In the genomic region with DNA sequence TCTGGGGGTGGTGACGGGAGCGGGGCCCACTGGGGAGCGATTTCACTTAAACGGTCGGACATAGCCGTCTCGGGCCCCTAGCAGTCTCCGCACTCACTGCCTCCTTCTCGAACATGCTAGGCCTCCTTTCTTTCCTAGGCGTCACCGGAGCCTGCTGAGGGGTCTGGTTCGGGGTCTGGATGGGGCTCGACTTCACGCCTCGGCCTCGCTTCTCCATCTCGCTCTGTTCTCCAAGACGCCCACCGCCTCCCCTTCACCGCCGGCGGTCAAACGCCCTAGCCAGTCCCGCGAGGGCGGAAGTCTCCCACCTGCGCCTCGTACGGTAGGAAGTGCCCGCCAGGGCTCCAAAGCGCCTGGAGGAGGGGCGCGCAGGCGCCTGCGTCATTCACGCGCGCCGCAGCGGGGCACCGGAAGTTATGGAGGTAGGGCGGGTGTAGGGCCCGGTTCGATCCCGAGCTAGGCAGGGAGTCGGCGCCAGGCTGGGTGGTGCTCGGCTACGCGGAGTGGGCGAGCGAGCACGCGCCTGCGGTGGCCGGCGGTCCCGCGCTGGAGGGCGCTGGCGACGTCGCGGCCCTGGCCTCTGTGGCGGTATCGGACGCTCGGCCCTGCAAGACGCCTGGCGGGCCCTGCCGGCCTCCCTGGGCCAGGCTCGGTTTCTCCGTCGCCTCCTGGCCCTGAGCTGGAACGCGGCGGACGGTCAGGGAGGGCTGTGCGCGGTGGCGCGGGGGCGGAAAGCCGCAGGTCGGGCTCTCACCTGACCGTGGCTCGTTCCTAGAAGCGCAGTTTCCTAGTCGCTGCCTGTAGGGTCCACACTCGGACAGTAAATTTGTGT, we compare ENCODE assay signal across 8 cellular contexts. TPM values are rescaled to one million over a fixed set of nuclear protein-coding genes. Genes with fewer than 3 reads are reported as not detected.
A peak's percentile ranks its signal among the peaks of the same experiment; 100 is the strongest.
DNase-seq lines count a peak whose midpoint lies in the region; ATAC-seq, FAIRE-seq and TF ChIP-seq lines count a peak whose summit lies in the region.

A gene with protein sequence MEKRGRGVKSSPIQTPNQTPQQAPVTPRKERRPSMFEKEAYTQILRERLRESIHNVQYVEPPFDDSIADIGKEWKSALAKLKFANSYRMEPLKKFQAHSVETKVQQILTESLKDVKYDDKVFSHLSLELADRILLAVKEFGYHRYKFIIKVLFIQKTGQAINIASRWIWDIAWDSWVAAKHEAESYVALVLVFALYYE (minus strand): TSS at position 331 of the 832 bp plus-strand sequence. CDS start 114 bp downstream, at position 217.
A gene (plus strand): TSS at position 381 of the 832 bp plus-strand sequence. CDS start 36 bp downstream, at position 417.

- H3K4me1 ChIP-seq in adipocyte (ENCODE audit: control insufficient read depth, insufficient read depth, low read length) (peaks cover 20% of the 10 kb centered on the region), heart left ventricle (peaks cover 0 to 29% (median 17%) of the 10 kb centered on the region in 12 donors)

- 0 out of 2 replicates have a peak, but pooled peaks cover 5% of the 10 kb centered on the region for H3K36me3 ChIP-seq in SU-DHL-6 (ENCODE audit: low read length)
- peaks cover under 1% of the 10 kb centered on the region for H3K36me3 ChIP-seq in adipocyte (ENCODE audit: control insufficient read depth, insufficient read depth, low read length, severe bottlenecking)
- H3K36me3 ChIP-seq in heart left ventricle = peaks cover 0 to 15% (median 2%) of the 10 kb centered on the region in 9 donors

- H3K9me3 ChIP-seq in SU-DHL-6 (ENCODE audit: insufficient read depth, low read length) = no peaks in the 10 kb centered on the region
- no peaks in the 10 kb centered on the region for H3K9me3 ChIP-seq in adipocyte (ENCODE audit: control insufficient read depth, low read length)
- H3K9me3 ChIP-seq in heart left ventricle = peaks cover 0 to 9% (median 0%) of the 10 kb centered on the region in 12 donors

- H3K9me2 ChIP-seq in SU-DHL-6 (replicated peaks; ENCODE audit: insufficient read depth, low read length) = no peaks in the 10 kb centered on the region

- H3K9me3 Mint-ChIP-seq in type B pancreatic cell = no peaks in the 10 kb centered on the region

- DNase-seq in GM12891 (ENCODE audit: insufficient read length, low spot score) (peak; percentile 85), NCI-H1417 (lab: John Stamatoyannopoulos, UW) (peak; percentile 95 to 99 (median 99)), adipocyte (ENCODE audit: low read depth) (peak; percentile 97), heart left ventricle (peak; percentile 92 to 96 (median 94)), pons (ENCODE audit: low spot score) (peak; percentile 91), type B pancreatic cell (ENCODE audit: extremely low spot score, unreplicated experiment) (peak; percentile 97)

- peak; percentile 98 for FAIRE-seq in GM12891 (lab: Jason Lieb, UNC)

- peak within 1 kb of the TSS; percentile 72 for H2AFZ ChIP-seq in SU-DHL-6 (ENCODE audit: low read depth, low read length, severe bottlenecking)

- peak within 1 kb of the TSS; percentile 97 for H3K4me3 Mint-ChIP-seq in type B pancreatic cell

- H3F3A ChIP-seq in SU-DHL-6 (ENCODE audit: insufficient read depth) = 0 out of 2 replicates have a peak, but pooled peaks cover 13% of the 10 kb centered on the region

- WGBS in heart left ventricle, 4 donors = 0 to 1% (median 1%) methylated on average over 16 to 90 of the region's 90 CpGs

- H3K4me1 Mint-ChIP-seq in type B pancreatic cell (ENCODE audit: unreplicated experiment) = peaks cover 26% of the 10 kb centered on the region

- peak within 1 kb of the TSS; percentile 66 for H3K27ac ChIP-seq in SU-DHL-6 (ENCODE audit: low read depth, low read length)
- peak within 1 kb of the TSS; percentile 85 to 97 (median 96) for H3K27ac ChIP-seq in heart left ventricle

- intact Hi-C loops in heart left ventricle (cut with DNase I) = loop anchor here in 9 of 10 donors (1.0 to 10.0 kb wide), 13 partner anchors 25 to 806 kb away; a partner anchor contains a TSS

- TF ChIP-seq CTCF in SU-DHL-6 (IDR thresholded peaks at IDR 0.05; ENCODE audit: insufficient read depth, low read length, poor library complexity, severe bottlenecking) (no peak), heart left ventricle (IDR thresholded peaks at IDR 0.05) (peak in 10 of 12 donors; percentile 14 to 37 (median 24)), type B pancreatic cell (conservative IDR thresholded peaks at IDR 0.05) (peak; percentile 42)

- H3K36me3 Mint-ChIP-seq in type B pancreatic cell = no peaks in the 10 kb centered on the region

- H4K20me1 ChIP-seq in SU-DHL-6 (ENCODE audit: low read depth, low read length) = no peaks in the 10 kb centered on the region

- H3K27me3 ChIP-seq in SU-DHL-6 (ENCODE audit: low read length) (no peaks in the 10 kb centered on the region), adipocyte (replicated peaks; ENCODE audit: control insufficient read depth, insufficient read depth, low read length) (no peaks in the 10 kb centered on the region), heart left ventricle (no peaks in the 10 kb centered on the region)

- peaks cover 17% of the 10 kb centered on the region for H3K79me2 ChIP-seq in SU-DHL-6 (ENCODE audit: insufficient read depth, low read length)

- peak within 1 kb of the TSS; percentile 97 for H3K27ac Mint-ChIP-seq in type B pancreatic cell

- TF ChIP-seq POLR2A in GM12891 (IDR thresholded peaks at IDR 0.05; ENCODE audit: low read depth, low read length) (peak; percentile 94), heart left ventricle (IDR thresholded peaks at IDR 0.05) (peak in 1 of 2 donors; percentile 81)

- H3K27me3 Mint-ChIP-seq in type B pancreatic cell = no peaks in the 10 kb centered on the region

- H3K9ac ChIP-seq in SU-DHL-6 (ENCODE audit: low read length) = peak within 1 kb of the TSS; percentile 81
- peak within 1 kb of the TSS; percentile 97 for H3K9ac ChIP-seq in adipocyte (ENCODE audit: low read length)

- ATAC-seq in HG02798 (IDR thresholded peaks at IDR 0.05; ENCODE audit: poor library complexity, unreplicated experiment) (peak; percentile 98), heart left ventricle (peak; percentile 97 to 100 (median 99))

- peak within 1 kb of the TSS; percentile 96 for H3K4me2 ChIP-seq in SU-DHL-6 (ENCODE audit: low read depth, low read length, poor library complexity, severe bottlenecking)

- H3K4me3 ChIP-seq in SU-DHL-6 (ENCODE audit: insufficient read depth, low read length, poor library complexity, severe bottlenecking) (peak within 1 kb of the TSS; percentile 69), adipocyte (ENCODE audit: low read length) (peak within 1 kb of the TSS; percentile 98), heart left ventricle (peak within 1 kb of the TSS; percentile 66 to 98 (median 88))

TF ChIP-seq in GM12891, 5 proteins besides CTCF, POLR2A, EP300 and RAD21:
- peak; percentile 83 for TF ChIP-seq SPI1 (IDR thresholded peaks at IDR 0.05; ENCODE audit: low read depth, low read length)
- TF ChIP-seq TAF1 (IDR thresholded peaks at IDR 0.05; ENCODE audit: low read depth, low read length) = peak; percentile 87
- TF ChIP-seq PAX5 (IDR thresholded peaks at IDR 0.05; ENCODE audit: insufficient read depth, low read length, severe bottlenecking) = peak; percentile 13
- peak; percentile 91 for TF ChIP-seq POLR2AphosphoS5 (IDR thresholded peaks at IDR 0.05; ENCODE audit: low read depth, low read length)
- TF ChIP-seq POU2F2 (IDR thresholded peaks at IDR 0.05; ENCODE audit: low read depth, low read length) = peak; percentile 45; the same call in 1 of the 2 replicates
TF ChIP-seq in GM12891: peak in this region for 5.

RNA-seq across cellular contexts. Expression of the first gene that starts in this region (rescaled TPM):
- 1.7 TPM for polyA plus RNA-seq in GM12891 (2012; ENCODE audit: low read depth, missing spikeins)
- 1 to 10 TPM in 1 of 9 donors, under 1 TPM in 8; 0.49 to 1.2 (median 0.62) TPM for total RNA-seq in heart left ventricle
- polyA plus RNA-seq in heart left ventricle = 1 to 10 TPM in 1 of 2 donors, under 1 TPM in 1; 0.67 to 1.5 TPM
- 2.1 and 2.6 TPM in 2 replicates for total RNA-seq in type B pancreatic cell (ENCODE audit: low replicate concordance)

RNA-seq across cellular contexts. Expression of the second gene that starts in this region (rescaled TPM):
- polyA plus RNA-seq in GM12891 (2012; ENCODE audit: low read depth, missing spikeins) = 28.0 TPM
- total RNA-seq in heart left ventricle (10 to 100 TPM in 3 of 9 donors, 1 to 10 TPM in 6; 6.4 to 15.5 (median 8.8) TPM), type B pancreatic cell (ENCODE audit: low replicate concordance) (18.6 and 32.1 TPM in 2 replicates)
- polyA plus RNA-seq in heart left ventricle = 10 to 100 TPM in 1 of 2 donors, 1 to 10 TPM in 1; 8.8 to 19.5 TPM

Comparison
In these comparisons a context has a peak if more than half of its experiments do, and no peak if none do; other contexts are left out.
1. Peak in every context shown above with its lines: DNase-seq, ATAC-seq, H3K4me3 ChIP-seq and H3K27ac ChIP-seq.